Comparison of ENCODE assay signal across 24 cellular contexts in the genomic region with DNA sequence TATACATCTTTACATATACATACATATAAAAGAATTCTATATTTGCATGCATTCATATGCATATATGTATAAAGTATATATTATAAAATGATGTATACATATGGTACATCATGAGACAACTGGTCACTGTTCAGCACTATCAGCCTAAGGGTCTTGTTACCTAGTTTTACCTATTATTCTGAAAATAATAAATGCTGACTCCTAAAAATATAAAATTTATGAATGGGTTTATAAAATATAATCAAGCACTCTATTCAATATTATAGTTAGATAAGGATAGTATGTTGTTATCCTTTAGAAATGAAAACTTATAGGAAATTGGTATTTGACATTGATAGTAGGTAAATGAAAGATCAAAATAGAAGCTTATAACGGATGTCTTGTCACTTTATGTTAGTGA.
A peak's percentile ranks its signal among the peaks of the same experiment; 100 is the strongest.
DNase-seq lines count a peak whose midpoint lies in the region; ATAC-seq, FAIRE-seq and TF ChIP-seq lines count a peak whose summit lies in the region.
"Had no signal": no experiment of that assay in that cellular context is flagged by ENCODE, and none has a peak within 500 bp of the region (broad histone marks: within the 10 kb centered on the region; RNA-seq: fewer than 3 reads in every experiment).

No MANE protein-coding gene starts in this region.

- H3K4me1 ChIP-seq in A549 = peaks cover 6% of the 10 kb centered on the region; the same call in 2 of the 3 replicates
- no peaks in the 10 kb centered on the region for H3K4me1 ChIP-seq in IMR-90 (ENCODE audit: control insufficient read depth, insufficient read depth, low read length)
- no peaks in the 10 kb centered on the region for H3K4me1 ChIP-seq in K562 (replicated peaks in 1 of 2; ENCODE audit: control insufficient read depth in 2 of 2, insufficient read depth in 2 of 2, low read length in 2 of 2)
- H3K4me1 ChIP-seq: BE2C, BLaER1 had no signal

- H3K9me3 ChIP-seq in A549 = no peaks in the 10 kb centered on the region
- no peaks in the 10 kb centered on the region; the same call in 1 of the 2 replicates for H3K9me3 ChIP-seq in IMR-90 (ENCODE audit: control insufficient read depth, insufficient read depth, low read length)
- H3K9me3 ChIP-seq in K562 (replicated peaks; ENCODE audit: control insufficient read depth, insufficient read depth, low read depth, low read length) = no peaks in the 10 kb centered on the region
- H3K9me3 ChIP-seq: BE2C, BLaER1 had no signal

- H3K9ac ChIP-seq in IMR-90 (ENCODE audit: low read depth, low read length) (no peak overlapping the region), K562 (ENCODE audit: insufficient read depth in 1 of 2, low read depth in 2 of 2, low read length in 2 of 2) (no peak overlapping the region)
- H3K9ac ChIP-seq: BLaER1 had no signal

- no peak for FAIRE-seq in A549 (lab: Jason Lieb, UNC)
- FAIRE-seq in K562 (lab: Jason Lieb, UNC) = no peak
- FAIRE-seq: A204.1, GM12878, GM12892, GM18507 had no signal

- no peak overlapping the region for H3K27ac ChIP-seq in A549
- no peak overlapping the region for H3K27ac ChIP-seq in IMR-90 (ENCODE audit: insufficient read depth, low read length)
- no peak overlapping the region for H3K27ac ChIP-seq in K562 (ENCODE audit: extremely low read depth, low read depth, low read length)
- H3K27ac ChIP-seq: BLaER1 had no signal

- H3K56ac ChIP-seq in IMR-90 (ENCODE audit: extremely low read depth, insufficient read depth, low read length) = no peak overlapping the region

- H2AFZ ChIP-seq in IMR-90 (replicated peaks; ENCODE audit: low read length, poor library complexity) = no peak overlapping the region
- no peak overlapping the region for H2AFZ ChIP-seq in K562 (ENCODE audit: low read depth, low read length)

- H3K23ac ChIP-seq in IMR-90 (ENCODE audit: low read depth, low read length) = no peak overlapping the region

- TF ChIP-seq CTCF in A549 (IDR thresholded peaks at IDR 0.05) (no peak), IMR-90 (conservative IDR thresholded peaks at IDR 0.05; ENCODE audit: low read depth, low read length) (no peak), K562 (IDR thresholded peaks at IDR 0.05 in 2 of 3, conservative IDR thresholded peaks at IDR 0.05 in 1 of 3; ENCODE audit: insufficient read depth in 2 of 3, low read depth in 1 of 3, low read length in 3 of 3) (no peak)

- H4K20me1 ChIP-seq in IMR-90 (ENCODE audit: insufficient read depth, low read length) (no peaks in the 10 kb centered on the region), K562 (replicated peaks; ENCODE audit: control insufficient read depth, insufficient read depth, low read length) (no peaks in the 10 kb centered on the region)
- H4K20me1 ChIP-seq: BLaER1 had no signal

- CTCF ChIA-PET in A549 (lab: Yijun Ruan, JAX) = no interaction called here
- CTCF ChIA-PET in IMR-90 (lab: Yijun Ruan, JAX) = no interaction called here
- CTCF ChIA-PET in K562 (lab: Yijun Ruan, JAX; ENCODE audit: low intra/inter-chr PET ratio) = no interaction called here

- no peak overlapping the region for H2BK120ac ChIP-seq in IMR-90 (ENCODE audit: low read depth, low read length)

- in situ Hi-C loops in IMR-90 (cut with MboI; ENCODE audit: low sequenced_read_pairs) (no loop called here), K562 (cut with MboI) (no loop called here)

- H3K27me3 ChIP-seq in IMR-90 (ENCODE audit: control insufficient read depth, insufficient read depth, low read length) (no peaks in the 10 kb centered on the region), K562 (ENCODE audit: control insufficient read depth in 2 of 2, insufficient read depth in 2 of 2, low read length in 2 of 2) (no peaks in the 10 kb centered on the region)
- H3K27me3 ChIP-seq: BE2C, BLaER1 had no signal

- H3K14ac ChIP-seq in IMR-90 (replicated peaks; ENCODE audit: low read depth, low read length) = no peak overlapping the region

- TF ChIP-seq EP300 in A549 (IDR thresholded peaks at IDR 0.05) = no peak
- no peak for TF ChIP-seq EP300 in K562 (IDR thresholded peaks at IDR 0.05; ENCODE audit: low read length)

- H3K18ac ChIP-seq in IMR-90 (ENCODE audit: low read depth, low read length) = no peak overlapping the region

- no peaks in the 10 kb centered on the region for H3K9me1 ChIP-seq in IMR-90 (ENCODE audit: insufficient read depth, low read length)
- no peaks in the 10 kb centered on the region for H3K9me1 ChIP-seq in K562 (ENCODE audit: control insufficient read depth, insufficient read depth, low read length)

- H4K91ac ChIP-seq in IMR-90 (ENCODE audit: insufficient read depth, low read depth, low read length) = no peak overlapping the region

- ATAC-seq in A549 = no peak
- ATAC-seq in IMR-90 (ENCODE audit: low read depth) = no peak
- ATAC-seq in K562 = no peak
- ATAC-seq in HG02938 (IDR thresholded peaks at IDR 0.05; ENCODE audit: unreplicated experiment) = no peak
- ATAC-seq: GM12878 had no signal

- H4K8ac ChIP-seq in IMR-90 (ENCODE audit: low read depth in 2 of 2, low read length in 2 of 2) = no peak overlapping the region

- dilution Hi-C loops in IMR-90 (cut with HindIII; ENCODE audit: low sequenced_read_pairs, unreplicated experiment) = no loop called here

- WGBS in A549 (ENCODE audit: missing lambda C conversion rate) = 85% methylated on average over 1 of the region's 1 CpG
- no CpG with 5 or more reads among the region's 1 CpG for WGBS in IMR-90 (ENCODE audit: extremely low coverage in 2 of 2, insufficient read length in 1 of 2), 2 experiments
- 43% methylated on average over 1 of the region's 1 CpG for WGBS in K562 (ENCODE audit: insufficient coverage, low coverage, missing lambda C conversion rate)

- peaks cover 25% of the 10 kb centered on the region for H3K79me2 ChIP-seq in K562 (ENCODE audit: control insufficient read depth, insufficient read depth, low read length)

- H3K79me1 ChIP-seq in IMR-90 (ENCODE audit: low read depth in 1 of 2, low read length in 2 of 2) = no peaks in the 10 kb centered on the region

- no peak overlapping the region for H2BK20ac ChIP-seq in IMR-90 (ENCODE audit: low read depth, low read length)

- H2AK9ac ChIP-seq in IMR-90 (replicated peaks; ENCODE audit: low read depth, low read length, poor library complexity) = no peak overlapping the region

- TF ChIP-seq POLR2A in A549 (IDR thresholded peaks at IDR 0.05; ENCODE audit: low read length) (no peak), IMR-90 (IDR thresholded peaks at IDR 0.05; ENCODE audit: low read depth, low read length) (no peak), K562 (conservative IDR thresholded peaks at IDR 0.05) (no peak)

- no peak overlapping the region for H4K5ac ChIP-seq in IMR-90 (ENCODE audit: low read depth, low read length)

- POLR2A ChIA-PET in A549 (lab: Yijun Ruan, JAX) = no interaction called here
- POLR2A ChIA-PET in IMR-90 (lab: Charles Lee; ENCODE audit: unreplicated experiment) = no interaction called here
- POLR2A ChIA-PET in K562 (lab: Yijun Ruan, JAX) = no interaction called here

- H3K4me2 ChIP-seq in A549 (no peak overlapping the region), IMR-90 (ENCODE audit: low read depth, low read length) (no peak overlapping the region), K562 (ENCODE audit: insufficient read depth, low read length) (no peak overlapping the region)
- H3K4me2 ChIP-seq: BLaER1 had no signal

- DNase-seq in A549 (ENCODE audit: low read depth in 1 of 2, low spot score in 1 of 2) (no peak), IMR-90 (no peak), K562 (ENCODE audit: extremely low read depth in 1 of 4, low spot score in 3 of 4) (no peak), AG08396 (ENCODE audit: low spot score) (no peak)
- DNase-seq: 8988T; BE2C; C1 segment of cervical spinal cord; CD4-positive, alpha-beta memory T cell; CD4-positive, CD25-positive, alpha-beta regulatory T cell; CD8-positive, alpha-beta memory T cell; COR-L47; DMS 273 treated with DMSO at 0.1 percent for 48 hours; DMS153; DMS53; DMS79; DND-41; EL; GDM1 had no signal

- intact Hi-C loops in IMR-90 (cut with micrococcal nuclease) (no loop called here), K562 (cut with micrococcal nuclease) (no loop called here)

- H2BK15ac ChIP-seq in IMR-90 (ENCODE audit: low read depth, low read length) = no peak overlapping the region

- no peaks in the 10 kb centered on the region for H3K36me3 ChIP-seq in IMR-90 (ENCODE audit: control insufficient read depth, insufficient read depth, low read length)
- H3K36me3 ChIP-seq in K562 (ENCODE audit: control insufficient read depth, insufficient read depth, low read length) = peaks cover 7% of the 10 kb centered on the region; the same call in 1 of the 3 replicates
- H3K36me3 ChIP-seq: BE2C, BLaER1 had no signal

- H3K4me3 ChIP-seq in A549 (no peak overlapping the region), IMR-90 (ENCODE audit: insufficient read depth, low read depth, low read length) (no peak overlapping the region), K562 (no peak overlapping the region)
- H3K4me3 ChIP-seq: BLaER1, GM12878 had no signal

- no TSS peak for BruUV-seq in IMR-90 (replicated peaks; lab: Mats Ljungman, UMichigan)
- BruUV-seq in K562 (replicated peaks; lab: Mats Ljungman, UMichigan) = no TSS peak

- H3K4ac ChIP-seq in IMR-90 (ENCODE audit: low read depth, low read length) = no peak overlapping the region

- TF ChIP-seq RAD21 in A549 (conservative IDR thresholded peaks at IDR 0.05 in 1 of 2, IDR thresholded peaks at IDR 0.05 in 1 of 2) (no peak), IMR-90 (IDR thresholded peaks at IDR 0.05; ENCODE audit: low read length) (no peak), K562 (CRISPR knock-in tag; conservative IDR thresholded peaks at IDR 0.05 in 1 of 2, IDR thresholded peaks at IDR 0.05 in 1 of 2) (no peak)

- H2BK5ac ChIP-seq in IMR-90 (ENCODE audit: low read depth, low read length, poor library complexity, severe bottlenecking) = no peak overlapping the region

- H2AK5ac ChIP-seq in IMR-90 (ENCODE audit: low read depth, low read length) = no peak overlapping the region

TF ChIP-seq in A549, 52 proteins besides CTCF, POLR2A, EP300 and RAD21:
- TF ChIP-seq MAFK (IDR thresholded peaks at IDR 0.05; ENCODE audit: partially characterized antibody) = peak; percentile 36
- no peak for TF ChIP-seq CBX2 (IDR thresholded peaks at IDR 0.05; ENCODE audit: borderline replicate concordance, low read depth)

TF ChIP-seq in IMR-90, 13 proteins besides CTCF, POLR2A, EP300 and RAD21 (continues in another document):
- TF ChIP-seq MAFK (IDR thresholded peaks at IDR 0.05; ENCODE audit: low read depth, low read length) (peak; percentile 36; the same call in 1 of the 2 replicates), BHLHE40 (IDR thresholded peaks at IDR 0.05; ENCODE audit: low read depth, low read length) (no peak), SMC3 (IDR thresholded peaks at IDR 0.05; ENCODE audit: low read depth, low read length) (no peak)
